ENCODE assay signal across 23 cellular contexts in the genomic region with DNA sequence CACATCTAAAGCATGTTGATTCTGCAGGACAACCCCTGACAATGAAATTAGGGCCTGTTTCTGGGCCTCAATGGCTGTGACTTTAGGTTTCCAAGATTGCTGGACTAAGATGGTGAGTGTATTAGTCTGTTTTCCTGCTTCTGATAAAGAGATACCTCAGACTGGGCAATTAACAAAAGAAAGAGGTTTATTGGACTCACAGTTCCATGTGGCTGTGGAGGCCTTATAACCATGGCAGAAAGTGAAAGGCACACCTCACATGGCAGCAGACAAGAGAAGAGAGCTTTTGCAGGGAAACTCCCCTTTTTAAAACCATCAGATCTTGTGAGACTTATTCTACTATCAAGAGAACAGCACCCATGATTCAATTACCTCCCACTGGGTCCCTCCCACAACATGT. TPM values are rescaled to one million over a fixed set of nuclear protein-coding genes. Genes with fewer than 3 reads are reported as not detected.
DNase-seq lines count a peak whose midpoint lies in the region; ATAC-seq, FAIRE-seq and TF ChIP-seq lines count a peak whose summit lies in the region.
"Had no signal": no experiment of that assay in that cellular context is flagged by ENCODE, and none has a peak within 500 bp of the region (broad histone marks: within the 10 kb centered on the region; RNA-seq: fewer than 3 reads in every experiment).

No MANE protein-coding gene starts in this region.

- DNase-seq in activated CD4-positive, alpha-beta T cell treated with anti-CD3 and anti-CD28 coated beads, Interleukin-2, amount 10 ng/mL, durations not matched to agents 24 days and 14 days = peak; percentile 54
- DNase-seq in activated CD4-positive, alpha-beta T cell treated with anti-CD3 and anti-CD28 coated beads, Interleukin-2, amount 50 U/mL, for 4 hours = no peak
- no peak for DNase-seq in activated naive CD8-positive, alpha-beta T cell treated with anti-CD3 and anti-CD28 coated beads for 36 hours
- DNase-seq in activated naive CD8-positive, alpha-beta T cell treated with anti-CD3 and anti-CD28 coated beads, Interleukin-2, amount 50 U/mL, for 24 hours = no peak
- DNase-seq in OCI-M1 (lab: John Stamatoyannopoulos, UW) (peak; percentile 17), bronchial epithelial cell (ENCODE audit: low read depth) (no peak), superior temporal gyrus (ENCODE audit: extremely low spot score) (no peak)
- DNase-seq: Caco-2; CD4-positive, CD25-positive, alpha-beta regulatory T cell; CD8-positive, alpha-beta T cell; DMS153; DND-41; H9; HFFc6 had no signal

- peaks cover 37% of the 10 kb centered on the region for H3K4me1 Mint-ChIP-seq in activated CD4-positive, alpha-beta T cell treated with anti-CD3 and anti-CD28 coated beads, Interleukin-2, amount 10 ng/mL, durations not matched to agents 24 days and 14 days
- peaks cover 32% of the 10 kb centered on the region for H3K4me1 Mint-ChIP-seq in activated naive CD8-positive, alpha-beta T cell treated with anti-CD3 and anti-CD28 coated beads for 36 hours
- H3K4me1 Mint-ChIP-seq in activated naive CD8-positive, alpha-beta T cell treated with anti-CD3 and anti-CD28 coated beads, Interleukin-2, amount 50 U/mL, for 24 hours = peaks cover 34% of the 10 kb centered on the region

- no peaks in the 10 kb centered on the region for H3K36me3 ChIP-seq in bronchial epithelial cell (ENCODE audit: control insufficient read depth, insufficient read depth, low read length)
- H3K36me3 ChIP-seq: BLaER1 had no signal

- H3K4me3 Mint-ChIP-seq in activated CD4-positive, alpha-beta T cell treated with anti-CD3 and anti-CD28 coated beads, Interleukin-2, amount 10 ng/mL, durations not matched to agents 24 days and 14 days = no peak overlapping the region
- no peak overlapping the region for H3K4me3 Mint-ChIP-seq in activated naive CD8-positive, alpha-beta T cell treated with anti-CD3 and anti-CD28 coated beads for 36 hours
- H3K4me3 Mint-ChIP-seq in activated naive CD8-positive, alpha-beta T cell treated with anti-CD3 and anti-CD28 coated beads, Interleukin-2, amount 50 U/mL, for 24 hours = no peak overlapping the region
- H3K4me3 Mint-ChIP-seq: B cell; CD8-positive, alpha-beta T cell; GM23338; H9; HFFc6 had no signal

- no peak overlapping the region for H3K4me3 ChIP-seq in bronchial epithelial cell (ENCODE audit: low read depth, low read length)
- H3K4me3 ChIP-seq: BLaER1, GM23338 had no signal

- peak; percentile 36 for FAIRE-seq in bronchial epithelial cell (lab: Jason Lieb, UNC)
- FAIRE-seq: A204.1, G401.6, GM19239 had no signal

- no peaks in the 10 kb centered on the region for H3K27me3 ChIP-seq in bronchial epithelial cell (ENCODE audit: control insufficient read depth, insufficient read depth, low read length)
- H3K27me3 ChIP-seq: BLaER1 had no signal

- peaks cover 9% of the 10 kb centered on the region for H3K36me3 Mint-ChIP-seq in activated CD4-positive, alpha-beta T cell treated with anti-CD3 and anti-CD28 coated beads, Interleukin-2, amount 10 ng/mL, durations not matched to agents 24 days and 14 days (ENCODE audit: low read depth)
- peaks cover 13% of the 10 kb centered on the region for H3K36me3 Mint-ChIP-seq in activated naive CD8-positive, alpha-beta T cell treated with anti-CD3 and anti-CD28 coated beads for 36 hours
- no peaks in the 10 kb centered on the region for H3K36me3 Mint-ChIP-seq in activated naive CD8-positive, alpha-beta T cell treated with anti-CD3 and anti-CD28 coated beads, Interleukin-2, amount 50 U/mL, for 24 hours (ENCODE audit: low read depth)
- H3K36me3 Mint-ChIP-seq: CD4-positive, CD25-positive, alpha-beta regulatory T cell; CD8-positive, alpha-beta T cell had no signal

- no peak for TF ChIP-seq CTCF in bronchial epithelial cell (IDR thresholded peaks at IDR 0.05; ENCODE audit: insufficient read depth, low read length, severe bottlenecking)

- no peak overlapping the region for H3K27ac Mint-ChIP-seq in activated CD4-positive, alpha-beta T cell treated with anti-CD3 and anti-CD28 coated beads, Interleukin-2, amount 10 ng/mL, durations not matched to agents 24 days and 14 days
- H3K27ac Mint-ChIP-seq in activated naive CD8-positive, alpha-beta T cell treated with anti-CD3 and anti-CD28 coated beads for 36 hours = peak overlapping the region; percentile 14
- H3K27ac Mint-ChIP-seq in activated naive CD8-positive, alpha-beta T cell treated with anti-CD3 and anti-CD28 coated beads, Interleukin-2, amount 50 U/mL, for 24 hours = no peak overlapping the region
- H3K27ac Mint-ChIP-seq: B cell; CD8-positive, alpha-beta T cell; GM23338; H9; HFFc6 had no signal

- H3K9me3 Mint-ChIP-seq in activated CD4-positive, alpha-beta T cell treated with anti-CD3 and anti-CD28 coated beads, Interleukin-2, amount 10 ng/mL, durations not matched to agents 24 days and 14 days = peaks cover 13% of the 10 kb centered on the region
- H3K9me3 Mint-ChIP-seq in activated naive CD8-positive, alpha-beta T cell treated with anti-CD3 and anti-CD28 coated beads for 36 hours = peaks cover 11% of the 10 kb centered on the region
- H3K9me3 Mint-ChIP-seq in activated naive CD8-positive, alpha-beta T cell treated with anti-CD3 and anti-CD28 coated beads, Interleukin-2, amount 50 U/mL, for 24 hours = peaks cover 6% of the 10 kb centered on the region
- H3K9me3 Mint-ChIP-seq: CD8-positive, alpha-beta T cell; HFFc6 had no signal

- peaks cover 17% of the 10 kb centered on the region for H3K27me3 Mint-ChIP-seq in activated CD4-positive, alpha-beta T cell treated with anti-CD3 and anti-CD28 coated beads, Interleukin-2, amount 10 ng/mL, durations not matched to agents 24 days and 14 days
- H3K27me3 Mint-ChIP-seq in activated naive CD8-positive, alpha-beta T cell treated with anti-CD3 and anti-CD28 coated beads for 36 hours = no peaks in the 10 kb centered on the region
- peaks cover 4% of the 10 kb centered on the region for H3K27me3 Mint-ChIP-seq in activated naive CD8-positive, alpha-beta T cell treated with anti-CD3 and anti-CD28 coated beads, Interleukin-2, amount 50 U/mL, for 24 hours

- no peak for ATAC-seq in activated naive CD8-positive, alpha-beta T cell treated with anti-CD3 and anti-CD28 coated beads, Interleukin-2, amount 50 U/mL, for 24 hours
- no peak for ATAC-seq in HG03108 (IDR thresholded peaks at IDR 0.05; ENCODE audit: unreplicated experiment)
- ATAC-seq: CD8-positive, alpha-beta T cell; GM23338; HCT116 had no signal

- intact Hi-C loops in activated CD4-positive, alpha-beta T cell treated with anti-CD3 and anti-CD28 coated beads, Interleukin-2, amount 10 ng/mL, durations not matched to agents 24 days and 14 days (cut with micrococcal nuclease) = no loop called here

RNA-seq across cellular contexts. Expression of gene IL22, which starts 10.6 kb away (rescaled TPM):
- 2.4 and 3.1 TPM in 2 replicates for total RNA-seq in activated CD4-positive, alpha-beta T cell treated with anti-CD3 and anti-CD28 coated beads, Interleukin-2, amount 10 ng/mL, durations not matched to agents 24 days and 14 days
- total RNA-seq in activated naive CD8-positive, alpha-beta T cell treated with anti-CD3 and anti-CD28 coated beads for 36 hours = under 1 TPM; 0.31 to 0.64 TPM
- total RNA-seq in bronchial epithelial cell = not detected in 2 replicates
- total RNA-seq: B cell; Caco-2; CD4-positive, CD25-positive, alpha-beta regulatory T cell; CD8-positive, alpha-beta T cell; GM23338; H4; H9; HFFc6 had no signal

RNA-seq across cellular contexts. Expression of gene IL26, which starts 17.2 kb away (rescaled TPM):
- total RNA-seq in activated CD4-positive, alpha-beta T cell treated with anti-CD3 and anti-CD28 coated beads, Interleukin-2, amount 10 ng/mL, durations not matched to agents 24 days and 14 days = 6.9 and 7.7 TPM in 2 replicates
- under 1 TPM in 1 of 2 experiments, not detected in 1; 0.21 TPM for total RNA-seq in activated naive CD8-positive, alpha-beta T cell treated with anti-CD3 and anti-CD28 coated beads for 36 hours
- not detected in 2 replicates for total RNA-seq in bronchial epithelial cell
- total RNA-seq: B cell; Caco-2; CD4-positive, CD25-positive, alpha-beta regulatory T cell; CD8-positive, alpha-beta T cell; GM23338; H4; H9; HFFc6 had no signal

Comparison
In these comparisons a context has a peak if more than half of its experiments do, and no peak if none do; other contexts are left out.
1. DNase-seq: peak in activated CD4-positive, alpha-beta T cell treated with anti-CD3 and anti-CD28 coated beads, Interleukin-2, amount 10 ng/mL, durations not matched to agents 24 days and 14 days (single experiment) and OCI-M1 (single experiment); none in activated CD4-positive, alpha-beta T cell treated with anti-CD3 and anti-CD28 coated beads, Interleukin-2, amount 50 U/mL, for 4 hours (0 of 2), activated naive CD8-positive, alpha-beta T cell treated with anti-CD3 and anti-CD28 coated beads for 36 hours (single experiment), activated naive CD8-positive, alpha-beta T cell treated with anti-CD3 and anti-CD28 coated beads, Interleukin-2, amount 50 U/mL, for 24 hours (single experiment), bronchial epithelial cell (single experiment) and superior temporal gyrus (single experiment).